Comparison of ENCODE assay signal across 1 cellular context in the genomic region with DNA sequence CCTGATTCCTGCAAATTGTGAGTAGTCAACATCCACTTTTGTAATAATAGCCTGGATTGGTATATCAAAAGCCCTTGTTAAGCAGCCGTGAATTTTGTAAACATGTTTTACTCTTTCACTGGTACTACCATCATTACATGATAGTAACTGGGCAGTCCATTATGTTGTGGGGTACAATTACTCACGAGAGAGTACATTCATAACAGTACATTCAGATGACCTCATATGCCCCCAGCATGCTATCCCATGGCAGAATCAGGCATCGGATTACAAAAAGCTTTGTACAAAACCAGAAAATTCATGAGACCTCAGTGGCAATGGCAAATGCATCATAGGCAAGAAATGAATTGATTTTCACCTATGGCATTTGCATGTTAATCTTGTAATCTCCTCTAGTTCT.
TF ChIP-seq lines count a peak whose summit lies in the region.

No MANE protein-coding gene starts in this region.

TF ChIP-seq in HepG2, 621 proteins besides CTCF, POLR2A, EP300 and RAD21:
- TF ChIP-seq ZNF770 (CRISPR knock-in tag; IDR thresholded peaks at IDR 0.05) = no peak
- TF ChIP-seq MXD4 (CRISPR knock-in tag; IDR thresholded peaks at IDR 0.05) = no peak
- 0 out of 2 replicates have a peak, but pooled peaks have one; percentile 9 for TF ChIP-seq ATF7 (IDR thresholded peaks at IDR 0.05)
- TF ChIP-seq ATF7 (CRISPR knock-in tag; IDR thresholded peaks at IDR 0.05) = no peak
